25 cellular contexts compared by ENCODE assay signal in genomic region chr22:17948101-17948500, GRCh38.
"Had no signal": no experiment of that assay in that cellular context is flagged by ENCODE, and none has a peak within 500 bp of the region (broad histone marks: within the 10 kb centered on the region; RNA-seq: fewer than 3 reads in every experiment).

No MANE protein-coding gene starts in this region.

- H3K27me3 ChIP-seq: dorsolateral prefrontal cortex, gastroesophageal sphincter, hepatocyte, thyroid gland had no signal

- H3K9me3 ChIP-seq: gastroesophageal sphincter, psoas muscle, thyroid gland had no signal

- H3K9ac ChIP-seq: parathyroid adenoma had no signal

- H3K9me3 Mint-ChIP-seq: activated naive CD4-positive, alpha-beta T cell treated with anti-CD3 and anti-CD28 coated beads, Interleukin-2, amount 50 U/mL, for 72 hours; activated T-cell treated with anti-CD3 and anti-CD28 coated beads, Interleukin-2, amount 50 U/mL, for 72 hours; effector memory CD8-positive, alpha-beta T cell; mesothelial cell of epicardium; naive thymus-derived CD4-positive, alpha-beta T cell; neural crest cell; stimulated activated naive CD8-positive, alpha-beta T cell treated with anti-CD3 and anti-CD28 coated beads, Interleukin-15, amount 100 ng/mL, for 72 hours had no signal

- H3K36me3 Mint-ChIP-seq: activated naive CD4-positive, alpha-beta T cell treated with anti-CD3 and anti-CD28 coated beads, Interleukin-2, amount 50 U/mL, for 72 hours; mesothelial cell of epicardium had no signal

- DNase-seq: activated CD4-positive, alpha-beta T cell treated with anti-CD3 and anti-CD28 coated beads for 36 hours; activated CD4-positive, CD25-positive, alpha-beta regulatory T cell; activated naive CD4-positive, alpha-beta T cell; activated T-cell treated with anti-CD3 and anti-CD28 coated beads for 4 hours; activated T-cell treated with anti-CD3 and anti-CD28 coated beads, Interleukin-2, amount 50 U/mL, for 72 hours; cerebellar nuclear complex; effector memory CD8-positive, alpha-beta T cell; erythroblast; islet precursor cell; left ventricle myocardium superior; naive thymus-derived CD4-positive, alpha-beta T cell; occipital lobe; psoas muscle; stimulated activated CD4-positive, alpha-beta T cell treated with anti-CD3 and anti-CD28 coated beads, Interleukin-4, amount 100 ng/mL, for 1 hour; stimulated activated naive CD8-positive, alpha-beta T cell treated with anti-CD3 and anti-CD28 coated beads, Interleukin-15, amount 100 ng/mL, for 72 hours; T-helper 1 cell; thyroid gland had no signal

- H3K4me2 ChIP-seq: hepatocyte had no signal

- H3K27ac ChIP-seq: coronary artery, gastroesophageal sphincter, hepatocyte, parathyroid adenoma, psoas muscle, thyroid gland had no signal

- ATAC-seq: activated CD4-positive, alpha-beta T cell treated with anti-CD3 and anti-CD28 coated beads for 36 hours; activated naive CD4-positive, alpha-beta T cell treated with anti-CD3 and anti-CD28 coated beads, Interleukin-2, amount 50 U/mL, for 72 hours; activated T-cell treated with anti-CD3 and anti-CD28 coated beads, Interleukin-2, amount 50 U/mL, for 72 hours; effector memory CD8-positive, alpha-beta T cell; gastroesophageal sphincter; left ventricle myocardium superior; naive thymus-derived CD4-positive, alpha-beta T cell; stimulated activated naive CD8-positive, alpha-beta T cell treated with anti-CD3 and anti-CD28 coated beads, Interleukin-15, amount 100 ng/mL, for 72 hours had no signal

- H3K4me3 ChIP-seq: coronary artery, dorsolateral prefrontal cortex, gastroesophageal sphincter, hepatocyte, psoas muscle, thyroid gland had no signal

- H3K4me3 Mint-ChIP-seq: activated CD4-positive, alpha-beta T cell treated with anti-CD3 and anti-CD28 coated beads for 36 hours; activated T-cell treated with anti-CD3 and anti-CD28 coated beads, Interleukin-2, amount 50 U/mL, for 72 hours; effector memory CD8-positive, alpha-beta T cell; mesothelial cell of epicardium; naive thymus-derived CD4-positive, alpha-beta T cell; neural crest cell; stimulated activated naive CD8-positive, alpha-beta T cell treated with anti-CD3 and anti-CD28 coated beads, Interleukin-15, amount 100 ng/mL, for 72 hours had no signal

- H3K36me3 ChIP-seq: gastroesophageal sphincter, thyroid gland had no signal

- H3K27ac Mint-ChIP-seq: activated CD4-positive, alpha-beta T cell treated with anti-CD3 and anti-CD28 coated beads for 36 hours; activated naive CD4-positive, alpha-beta T cell treated with anti-CD3 and anti-CD28 coated beads, Interleukin-2, amount 50 U/mL, for 72 hours; activated T-cell treated with anti-CD3 and anti-CD28 coated beads, Interleukin-2, amount 50 U/mL, for 72 hours; mesothelial cell of epicardium; naive thymus-derived CD4-positive, alpha-beta T cell; stimulated activated naive CD8-positive, alpha-beta T cell treated with anti-CD3 and anti-CD28 coated beads, Interleukin-15, amount 100 ng/mL, for 72 hours had no signal

- H3K4me1 Mint-ChIP-seq: activated CD4-positive, alpha-beta T cell treated with anti-CD3 and anti-CD28 coated beads for 36 hours had no signal

- H3K27me3 Mint-ChIP-seq: activated CD4-positive, alpha-beta T cell treated with anti-CD3 and anti-CD28 coated beads for 36 hours; effector memory CD8-positive, alpha-beta T cell; naive thymus-derived CD4-positive, alpha-beta T cell; stimulated activated naive CD8-positive, alpha-beta T cell treated with anti-CD3 and anti-CD28 coated beads, Interleukin-15, amount 100 ng/mL, for 72 hours had no signal
